ENCODE assay signal across 8 cellular contexts in the genomic region with DNA sequence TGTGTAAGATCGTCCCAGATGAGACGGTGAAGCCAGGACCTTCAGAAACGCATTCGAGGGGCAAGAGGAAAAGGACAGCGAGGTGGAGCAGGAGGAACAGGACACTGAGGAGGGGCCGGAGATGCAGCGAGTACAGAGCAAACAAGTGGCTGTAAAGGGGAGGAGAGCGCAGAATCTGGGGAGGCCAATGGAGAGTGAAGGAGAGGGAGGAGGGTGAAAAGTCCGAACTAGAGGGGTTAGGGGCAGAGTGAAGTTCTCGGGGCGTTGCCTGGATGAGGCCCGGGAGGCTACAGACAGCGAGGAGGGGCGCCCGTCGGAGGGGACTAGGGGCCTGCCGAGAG. TPM values are rescaled to one million over a fixed set of nuclear protein-coding genes. Genes with fewer than 3 reads are reported as not detected.
DNase-seq lines count a peak whose midpoint lies in the region; ATAC-seq and TF ChIP-seq lines count a peak whose summit lies in the region.

No MANE protein-coding gene starts in this region.

- no peaks in the 10 kb centered on the region for H4K20me1 ChIP-seq in Loucy (ENCODE audit: insufficient read depth, low read length, poor library complexity, severe bottlenecking)

- H3K36me3 ChIP-seq in Loucy (ENCODE audit: insufficient read depth, low read length) (peaks cover 10% of the 10 kb centered on the region; the same call in 1 of the 2 replicates), colonic mucosa (no peaks in the 10 kb centered on the region)

- H2AFZ ChIP-seq in Loucy (ENCODE audit: low read length), result peak overlapping the region; percentile 59

- peak overlapping the region; percentile 94 for H3K4me2 ChIP-seq in Loucy (ENCODE audit: low read depth, low read length, poor library complexity, severe bottlenecking)

- H3K79me2 ChIP-seq in Loucy (ENCODE audit: insufficient read depth, low read length), result peaks cover 37% of the 10 kb centered on the region

- no peaks in the 10 kb centered on the region for H3K27me3 Mint-ChIP-seq in CD4-positive, alpha-beta T cell
- H3K27me3 Mint-ChIP-seq in natural killer cell treated with Interleukin-12 subunit alpha and Interleukin-12 subunit beta and Interleukin-15 and Interleukin-18, amount 100 ng/mL, for 72 hours, result no peaks in the 10 kb centered on the region

- no peak for DNase-seq in CD4-positive, alpha-beta T cell
- DNase-seq in colonic mucosa (no peak), NCI-H187 treated with DMSO at 0.1 percent for 48 hours (lab: John Stamatoyannopoulos, UW) (no peak), globus pallidus (ENCODE audit: low spot score) (no peak)
- no peak for DNase-seq in natural killer cell treated with Interleukin-12 subunit alpha and Interleukin-12 subunit beta and Interleukin-15 and Interleukin-18, amount 100 ng/mL, for 72 hours (ENCODE audit: low spot score)

- H3K9ac ChIP-seq in Loucy (ENCODE audit: low read depth, low read length, poor library complexity, severe bottlenecking) (peak overlapping the region; percentile 81), colonic mucosa (ENCODE audit: low read depth in 2 of 2, low read length in 2 of 2) (no peak overlapping the region)

- no peaks in the 10 kb centered on the region for H3K9me3 ChIP-seq in CD4-positive, alpha-beta T cell (ENCODE audit: control insufficient read depth, low read length)
- no peaks in the 10 kb centered on the region for H3K9me3 ChIP-seq in Loucy (ENCODE audit: insufficient read depth, low read depth, low read length)
- no peaks in the 10 kb centered on the region for H3K9me3 ChIP-seq in colonic mucosa

- H3K4me1 Mint-ChIP-seq in CD4-positive, alpha-beta T cell (ENCODE audit: low read depth), result peaks cover 16% of the 10 kb centered on the region
- peaks cover 12 to 19% of the 10 kb centered on the region in 2 donors for H3K4me1 Mint-ChIP-seq in natural killer cell treated with Interleukin-12 subunit alpha and Interleukin-12 subunit beta and Interleukin-15 and Interleukin-18, amount 100 ng/mL, for 72 hours (ENCODE audit: low read depth in 2 of 2)

- CTCF ChIA-PET in CD4-positive, alpha-beta T cell (lab: Charles Lee), result interaction anchor here (1.4 to 1.7 kb wide), 3 partner anchors 10 to 15 kb away, joined by 4 to 7 read pairs (median 5); partner anchors contain the start of gene SDF2L1

- no peaks in the 10 kb centered on the region for H3K9me3 Mint-ChIP-seq in CD4-positive, alpha-beta T cell
- no peaks in the 10 kb centered on the region for H3K9me3 Mint-ChIP-seq in natural killer cell treated with Interleukin-12 subunit alpha and Interleukin-12 subunit beta and Interleukin-15 and Interleukin-18, amount 100 ng/mL, for 72 hours

- POLR2A ChIA-PET in CD4-positive, alpha-beta T cell (lab: Charles Lee), result interaction anchor here (1.3 to 2.4 kb wide), 2 partner anchors 15 to 28 kb away, joined by 5 to 11 read pairs; partner anchors contain the start of gene SDF2L1

- H3K36me3 Mint-ChIP-seq in CD4-positive, alpha-beta T cell (ENCODE audit: low read depth), result no peaks in the 10 kb centered on the region
- no peaks in the 10 kb centered on the region for H3K36me3 Mint-ChIP-seq in natural killer cell treated with Interleukin-12 subunit alpha and Interleukin-12 subunit beta and Interleukin-15 and Interleukin-18, amount 100 ng/mL, for 72 hours

- H3K27me3 ChIP-seq in CD4-positive, alpha-beta T cell (ENCODE audit: control insufficient read depth, insufficient read depth, low read length), result no peaks in the 10 kb centered on the region
- H3K27me3 ChIP-seq in Loucy (ENCODE audit: insufficient read depth, low read length, poor library complexity, severe bottlenecking), result peaks cover 5% of the 10 kb centered on the region
- H3K27me3 ChIP-seq in colonic mucosa, result no peaks in the 10 kb centered on the region

- no peak overlapping the region for H3K27ac ChIP-seq in CD4-positive, alpha-beta T cell (ENCODE audit: low read depth, low read length)
- H3K27ac ChIP-seq in colonic mucosa, result no peak overlapping the region

- H3K4me3 ChIP-seq in Loucy (ENCODE audit: low read length, poor library complexity, severe bottlenecking) (peak overlapping the region; percentile 86), colonic mucosa (peak overlapping the region; percentile 74)

- TF ChIP-seq CTCF in CD4-positive, alpha-beta T cell (IDR thresholded peaks at IDR 0.05), result no peak
- no peak for TF ChIP-seq CTCF in Loucy (conservative IDR thresholded peaks at IDR 0.05; ENCODE audit: low read length)
- TF ChIP-seq CTCF in colonic mucosa (IDR thresholded peaks at IDR 0.05), result no peak

- no peak for ATAC-seq in CD4-positive, alpha-beta T cell (ENCODE audit: poor library complexity)
- ATAC-seq in natural killer cell treated with Interleukin-12 subunit alpha and Interleukin-12 subunit beta and Interleukin-15 and Interleukin-18, amount 100 ng/mL, for 72 hours, result no peak
- ATAC-seq in GM21381 (IDR thresholded peaks at IDR 0.05; ENCODE audit: unreplicated experiment) (no peak), HG03108 (IDR thresholded peaks at IDR 0.05; ENCODE audit: unreplicated experiment) (no peak)

- H3K4me1 ChIP-seq in Loucy (ENCODE audit: insufficient read depth, low read length, poor library complexity, severe bottlenecking) (peaks cover 35% of the 10 kb centered on the region), colonic mucosa (peaks cover 4% of the 10 kb centered on the region)

- H3K27ac Mint-ChIP-seq in CD4-positive, alpha-beta T cell, result no peak overlapping the region
- peak overlapping the region; percentile 56 to 83 for H3K27ac Mint-ChIP-seq in natural killer cell treated with Interleukin-12 subunit alpha and Interleukin-12 subunit beta and Interleukin-15 and Interleukin-18, amount 100 ng/mL, for 72 hours

- intact Hi-C loops in CD4-positive, alpha-beta T cell (cut with DNase I, micrococcal nuclease), result loop anchor here in 1 of 2 experiments (1.0 to 2.0 kb wide), 2 partner anchors 8 to 14 kb away; partner anchors contain the start of gene SDF2L1
- intact Hi-C loops in colonic mucosa (cut with DNase I), result no loop called here

- peaks cover 15% of the 10 kb centered on the region for H3F3A ChIP-seq in Loucy (ENCODE audit: low read depth)

- peak overlapping the region; percentile 69 for H3K4me3 Mint-ChIP-seq in CD4-positive, alpha-beta T cell
- peak overlapping the region; percentile 83 for H3K4me3 Mint-ChIP-seq in natural killer cell treated with Interleukin-12 subunit alpha and Interleukin-12 subunit beta and Interleukin-15 and Interleukin-18, amount 100 ng/mL, for 72 hours

- H3K9me2 ChIP-seq in Loucy (replicated peaks; ENCODE audit: low read depth, low read length), result no peaks in the 10 kb centered on the region

RNA-seq across cellular contexts. Expression of gene PPIL2, which starts 8.8 kb away (rescaled TPM):
- 10 to 100 TPM; 43.8 to 46.2 TPM for total RNA-seq in CD4-positive, alpha-beta T cell
- total RNA-seq in colonic mucosa, result 10 to 100 TPM; 41.9 to 63.2 TPM
- 10 to 100 TPM; 50.4 to 62.9 TPM for total RNA-seq in natural killer cell treated with Interleukin-12 subunit alpha and Interleukin-12 subunit beta and Interleukin-15 and Interleukin-18, amount 100 ng/mL, for 72 hours

RNA-seq across cellular contexts. Expression of gene SDF2L1, which starts 14.9 kb away (rescaled TPM):
- 10 to 100 TPM; 20.0 to 21.2 TPM for total RNA-seq in CD4-positive, alpha-beta T cell
- 100 to 1,000 TPM in 1 of 2 donors, 10 to 100 TPM in 1; 48.8 to 177 TPM for total RNA-seq in colonic mucosa
- total RNA-seq in natural killer cell treated with Interleukin-12 subunit alpha and Interleukin-12 subunit beta and Interleukin-15 and Interleukin-18, amount 100 ng/mL, for 72 hours, result 100 to 1,000 TPM; 102 to 127 TPM

RNA-seq across cellular contexts. Expression of gene CCDC116, which starts 24.4 kb away (rescaled TPM):
- total RNA-seq in CD4-positive, alpha-beta T cell, result under 1 TPM; 0.14 to 0.20 TPM
- total RNA-seq in colonic mucosa, result under 1 TPM in 1 of 2 donors, not detected in 1; 0.59 TPM
- 1 to 10 TPM; 2.0 to 2.5 TPM for total RNA-seq in natural killer cell treated with Interleukin-12 subunit alpha and Interleukin-12 subunit beta and Interleukin-15 and Interleukin-18, amount 100 ng/mL, for 72 hours

RNA-seq across cellular contexts. Expression of gene YDJC, which starts 27.2 kb away (rescaled TPM):
- 10 to 100 TPM; 23.9 to 25.2 TPM for total RNA-seq in CD4-positive, alpha-beta T cell
- 10 to 100 TPM; 21.1 to 35.4 TPM for total RNA-seq in colonic mucosa
- 10 to 100 TPM; 43.1 to 68.6 TPM for total RNA-seq in natural killer cell treated with Interleukin-12 subunit alpha and Interleukin-12 subunit beta and Interleukin-15 and Interleukin-18, amount 100 ng/mL, for 72 hours
